Comparison of ENCODE assay signal across 16 cellular contexts in the genomic region with DNA sequence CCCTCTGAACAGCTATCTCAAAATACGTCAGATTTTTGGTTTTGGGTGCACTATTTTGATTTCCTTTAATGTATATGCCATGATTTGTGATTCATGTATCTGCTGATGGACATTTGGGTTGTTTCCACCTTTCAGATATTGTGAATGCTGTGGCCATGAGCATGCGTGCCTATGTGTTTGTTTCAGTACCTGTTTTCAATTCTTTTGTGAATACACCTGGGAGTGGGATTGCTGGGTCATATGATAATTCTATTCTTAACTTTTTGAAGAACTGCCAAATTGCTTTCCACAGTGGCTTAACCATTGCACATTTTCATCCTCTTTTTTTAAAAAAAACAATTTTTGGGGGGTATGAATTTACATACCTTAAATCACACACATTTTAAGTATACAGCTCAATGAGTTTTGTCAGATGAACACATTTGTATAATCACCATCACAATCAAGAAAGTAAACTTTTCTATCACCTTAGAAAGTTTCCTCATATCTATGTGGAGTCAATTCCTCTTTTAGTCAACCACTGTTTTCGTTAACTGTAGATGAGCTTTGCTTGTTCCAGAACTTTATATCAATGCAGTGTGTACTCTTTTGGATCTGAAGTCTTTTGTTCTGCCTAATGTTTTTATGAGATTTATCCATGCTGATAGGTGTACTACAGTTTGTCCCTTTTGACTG. TPM values are rescaled to one million over a fixed set of nuclear protein-coding genes. Genes with fewer than 3 reads are reported as not detected.
DNase-seq lines count a peak whose midpoint lies in the region; ATAC-seq, FAIRE-seq and TF ChIP-seq lines count a peak whose summit lies in the region.
"Had no signal": no experiment of that assay in that cellular context is flagged by ENCODE, and none has a peak within 500 bp of the region (broad histone marks: within the 10 kb centered on the region; RNA-seq: fewer than 3 reads in every experiment).

No MANE protein-coding gene starts in this region.

- TF ChIP-seq RAD21 in GM12878 (IDR thresholded peaks at IDR 0.05; ENCODE audit: insufficient read depth, low read depth, low read length) = no peak

- intact Hi-C loops in GM12878 (cut with micrococcal nuclease; ENCODE audit: unreplicated experiment) = no loop called here

- peak; percentile 57 for FAIRE-seq in GM12878 (lab: Jason Lieb, UNC)
- FAIRE-seq in H54 (lab: Jason Lieb, UNC) = no peak

- H3K9me3 ChIP-seq in GM12878 (replicated peaks; ENCODE audit: control insufficient read depth, insufficient read depth, low read length) = no peaks in the 10 kb centered on the region
- H3K9me3 ChIP-seq: BLaER1 treated with 17β-estradiol and CSF1 and Interleukin-3, amounts not matched to agents 10 nM and 100 nM; MG63 had no signal

- 21% methylated on average over 3 of the region's 3 CpGs for WGBS in GM12878 (ENCODE audit: insufficient coverage, insufficient replicate concordance, low lambda C conversion rate, missing lambda C conversion rate)

- peak overlapping the region; percentile 69 for H3K27ac ChIP-seq in GM12878 (ENCODE audit: control insufficient read depth, insufficient read depth)
- H3K27ac ChIP-seq: BLaER1 treated with 17β-estradiol and CSF1 and Interleukin-3, amounts not matched to agents 10 nM and 100 nM; WERI-Rb-1 had no signal

- no peak for TF ChIP-seq POLR2A in GM12878 (IDR thresholded peaks at IDR 0.05; ENCODE audit: low read depth, low read length)
- TF ChIP-seq POLR2A in H54 (IDR thresholded peaks at IDR 0.05; ENCODE audit: low read depth, low read length) = no peak

- ATAC-seq in GM18907 (IDR thresholded peaks at IDR 0.05; ENCODE audit: unreplicated experiment) (peak; percentile 55), GM21529 (IDR thresholded peaks at IDR 0.05; ENCODE audit: unreplicated experiment) (peak; percentile 84), HG03039 (IDR thresholded peaks at IDR 0.05; ENCODE audit: unreplicated experiment) (peak; percentile 67), GM12878 (peak; percentile 81)

- RAD21 ChIA-PET in GM12878 (lab: Charles Lee; ENCODE audit: unreplicated experiment) = interaction anchor here (0.6 to 1.5 kb wide), 3 partner anchors 158 to 560 kb away, joined by 3 to 4 read pairs (median 4); no protein-coding TSS in a partner anchor

- no peak overlapping the region for H2AFZ ChIP-seq in GM12878 (ENCODE audit: control insufficient read depth, low read depth, low read length)

- peak; percentile 55 for DNase-seq in GM12878 (ENCODE audit: low read depth, low spot score)
- DNase-seq in activated T-cell treated with anti-CD3 and anti-CD28 coated beads, Interleukin-2, amount 50 U/mL, for 1 hour = no peak
- no peak for DNase-seq in H54 (ENCODE audit: insufficient read length, low spot score)
- DNase-seq in GM13976 (ENCODE audit: low spot score) = no peak
- DNase-seq in T1000 (lab: John Stamatoyannopoulos, UW) = no peak
- DNase-seq: activated naive CD4-positive, alpha-beta T cell treated with anti-CD3 and anti-CD28 coated beads for 36 hours; EL; mesenchymal stem cell; MG63 had no signal

- no peaks in the 10 kb centered on the region for H3K36me3 ChIP-seq in GM12878 (ENCODE audit: control insufficient read depth in 2 of 2, insufficient read depth in 2 of 2, low read length in 1 of 2)
- H3K36me3 ChIP-seq: BLaER1 treated with 17β-estradiol and CSF1 and Interleukin-3, amounts not matched to agents 10 nM and 100 nM; MG63; WERI-Rb-1 had no signal

- peaks cover 22% of the 10 kb centered on the region for H3K4me1 ChIP-seq in GM12878 (ENCODE audit: control insufficient read depth, insufficient read depth, low read length)

- no peaks in the 10 kb centered on the region for H4K20me1 ChIP-seq in GM12878 (ENCODE audit: control insufficient read depth, insufficient read depth)
- H4K20me1 ChIP-seq: BLaER1 treated with 17β-estradiol and CSF1 and Interleukin-3, amounts not matched to agents 10 nM and 100 nM had no signal

- in situ Hi-C loops in GM12878 (cut with MboI) (no loop called here), GM13976 (cut with MboI; ENCODE audit: low sequenced_read_pairs, unreplicated experiment) (no loop called here)

- no TSS peak for BruUV-seq in GM12878 (replicated peaks; lab: Mats Ljungman, UMichigan)

- no peaks in the 10 kb centered on the region for H3K79me2 ChIP-seq in GM12878 (ENCODE audit: control insufficient read depth, insufficient read depth, low read length)

- H3K4me2 ChIP-seq in GM12878 (ENCODE audit: control insufficient read depth, insufficient read depth) = peak overlapping the region; percentile 56
- H3K4me2 ChIP-seq: BLaER1 treated with 17β-estradiol and CSF1 and Interleukin-3, amounts not matched to agents 10 nM and 100 nM had no signal

- H3K9ac ChIP-seq in GM12878 (ENCODE audit: control insufficient read depth, insufficient read depth, low read length) = no peak overlapping the region
- H3K9ac ChIP-seq: BLaER1 treated with 17β-estradiol and CSF1 and Interleukin-3, amounts not matched to agents 10 nM and 100 nM had no signal

- H3K4me3 ChIP-seq in GM12878 = peak overlapping the region; percentile 16; the same call in 1 of the 2 replicates
- H3K4me3 ChIP-seq: BLaER1 treated with 17β-estradiol and CSF1 and Interleukin-3, amounts not matched to agents 10 nM and 100 nM; MG63 had no signal

- SMC1A ChIA-PET in GM12878 (lab: Charles Lee; ENCODE audit: uncharacterized antibody, unreplicated experiment) = interaction anchor here (0.6 to 1.8 kb wide), 5 partner anchors 16 to 1147 kb away, joined by 3 to 4 read pairs (median 3); no protein-coding TSS in a partner anchor

- H3K27me3 ChIP-seq in GM12878 (replicated peaks in 1 of 2; ENCODE audit: control insufficient read depth in 2 of 2, insufficient read depth in 2 of 2, low read length in 1 of 2) = no peaks in the 10 kb centered on the region
- H3K27me3 ChIP-seq: BLaER1 treated with 17β-estradiol and CSF1 and Interleukin-3, amounts not matched to agents 10 nM and 100 nM; MG63 had no signal

- CTCF ChIA-PET in GM12878 (lab: Yijun Ruan, JAX) = interaction anchor here (1.0 to 1.5 kb wide), 2 partner anchors 224 to 242 kb away, joined by 3 to 4 read pairs; no protein-coding TSS in a partner anchor

- POLR2A ChIA-PET in GM12878 (lab: Charles Lee) = no interaction called here

- TF ChIP-seq EP300 in GM12878 (IDR thresholded peaks at IDR 0.05; ENCODE audit: borderline replicate concordance in 1 of 2, control insufficient read depth in 1 of 2, low read depth in 2 of 2, low read length in 2 of 2) = peak; percentile 90 to 94

- TF ChIP-seq CTCF in GM12878 (IDR thresholded peaks at IDR 0.05 in 2 of 3, conservative IDR thresholded peaks at IDR 0.05 in 1 of 3; ENCODE audit: control insufficient read depth in 2 of 3, extremely low read depth in 1 of 3, insufficient read depth in 1 of 3, low read depth in 3 of 3, low read length in 3 of 3) (no peak), GM13976 (IDR thresholded peaks at IDR 0.05; ENCODE audit: borderline replicate concordance, control extremely low read depth, extremely low read depth, insufficient read depth, missing control alignments) (no peak)

TF ChIP-seq in GM12878, 131 proteins besides CTCF, POLR2A, EP300 and RAD21 (continues in another document):
- TF ChIP-seq, protein P1, sequence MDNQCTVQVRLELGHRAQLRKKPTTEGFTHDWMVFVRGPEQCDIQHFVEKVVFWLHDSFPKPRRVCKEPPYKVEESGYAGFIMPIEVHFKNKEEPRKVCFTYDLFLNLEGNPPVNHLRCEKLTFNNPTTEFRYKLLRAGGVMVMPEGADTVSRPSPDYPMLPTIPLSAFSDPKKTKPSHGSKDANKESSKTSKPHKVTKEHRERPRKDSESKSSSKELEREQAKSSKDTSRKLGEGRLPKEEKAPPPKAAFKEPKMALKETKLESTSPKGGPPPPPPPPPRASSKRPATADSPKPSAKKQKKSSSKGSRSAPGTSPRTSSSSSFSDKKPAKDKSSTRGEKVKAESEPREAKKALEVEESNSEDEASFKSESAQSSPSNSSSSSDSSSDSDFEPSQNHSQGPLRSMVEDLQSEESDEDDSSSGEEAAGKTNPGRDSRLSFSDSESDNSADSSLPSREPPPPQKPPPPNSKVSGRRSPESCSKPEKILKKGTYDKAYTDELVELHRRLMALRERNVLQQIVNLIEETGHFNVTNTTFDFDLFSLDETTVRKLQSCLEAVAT (IDR thresholded peaks at IDR 0.05) = peak; percentile 19; the same call in 1 of the 2 replicates
- TF ChIP-seq SREBF1 (IDR thresholded peaks at IDR 0.05; ENCODE audit: low read length) = no peak

RNA-seq across cellular contexts. Expression of a gene that starts 36.9 kb away (rescaled TPM):
- not detected in 2 replicates for total RNA-seq in GM12878 (2013; cell fraction: nucleolus; rRNA removed)
- total RNA-seq in GM12878 (2014; rRNA removed) (not detected in 2 replicates), GM12878 (2014; rRNA removed; fragmentation: Illumina TruSeq; extraction: Trizol) (not detected in 2 replicates), GM12878 (2021) (not detected in 2 replicates)
- polyA plus RNA-seq in GM12878 (2011; ENCODE audit: low read depth) = not detected
- polyA plus RNA-seq in GM12878 (2011; rRNA removed) (not detected in 2 replicates), GM12878 (2014; fragmentation: Illumina TruSeq; extraction: Trizol) (not detected in 2 replicates), GM12878 (2014; fragmentation: Nextera tagmentation; extraction: Ambion mirVana) (not detected), GM12878 (2014; rRNA removed) (not detected in 2 replicates), GM12878 (2016; fragmentation: Nextera tagmentation; extraction: Ambion mirVana) (not detected)
- 0.01 TPM in 1 of 2 replicates, not detected in the other for polyA plus RNA-seq in GM12878 (2011; cell fraction: cytosol; rRNA removed)
- polyA plus RNA-seq in GM12878 (2011; cell fraction: nucleus; rRNA removed) = not detected in 2 replicates
- polyA plus RNA-seq in GM12878 (2012) = 0.10 TPM in 1 of 2 replicates, not detected in the other
- polyA minus RNA-seq in GM12878 (2011; rRNA and poly(A)+ RNA removed) = not detected in 2 replicates
- not detected in 2 replicates for polyA minus RNA-seq in GM12878 (2011; cell fraction: cytosol; rRNA and poly(A)+ RNA removed)
- not detected in 2 replicates for polyA minus RNA-seq in GM12878 (2011; cell fraction: nucleus; rRNA and poly(A)+ RNA removed)
- total RNA-seq: activated naive CD4-positive, alpha-beta T cell treated with anti-CD3 and anti-CD28 coated beads for 36 hours; fibroblast of villous mesenchyme; HT1080 had no signal

RNA-seq across cellular contexts. Expression of a gene that starts 50.0 kb away (rescaled TPM):
- total RNA-seq in GM12878 (2013; cell fraction: nucleolus; rRNA removed) = 0.24 TPM in 1 of 2 replicates, not detected in the other
- total RNA-seq in GM12878 (2014; rRNA removed) (under 0.01 and 0.05 TPM in 2 replicates), GM12878 (2014; rRNA removed; fragmentation: Illumina TruSeq; extraction: Trizol) (not detected in 2 replicates), GM12878 (2021) (0.08 TPM in 1 of 2 replicates, not detected in the other)
- not detected for polyA plus RNA-seq in GM12878 (2011; ENCODE audit: low read depth)
- polyA plus RNA-seq in GM12878 (2011; rRNA removed) (not detected in 2 replicates), GM12878 (2014; fragmentation: Illumina TruSeq; extraction: Trizol) (not detected in 2 replicates), GM12878 (2014; fragmentation: Nextera tagmentation; extraction: Ambion mirVana) (not detected), GM12878 (2014; rRNA removed) (not detected in 2 replicates), GM12878 (2016; fragmentation: Nextera tagmentation; extraction: Ambion mirVana) (not detected)
- not detected in 2 replicates for polyA plus RNA-seq in GM12878 (2011; cell fraction: cytosol; rRNA removed)
- polyA plus RNA-seq in GM12878 (2011; cell fraction: nucleus; rRNA removed) = 0.07 TPM in 1 of 2 replicates, not detected in the other
- not detected in 2 replicates for polyA plus RNA-seq in GM12878 (2012)
- 0.05 TPM in 1 of 2 replicates, not detected in the other for polyA minus RNA-seq in GM12878 (2011; rRNA and poly(A)+ RNA removed)
- not detected in 2 replicates for polyA minus RNA-seq in GM12878 (2011; cell fraction: cytosol; rRNA and poly(A)+ RNA removed)
- polyA minus RNA-seq in GM12878 (2011; cell fraction: nucleus; rRNA and poly(A)+ RNA removed) = 0.24 and 0.48 TPM in 2 replicates
- total RNA-seq: activated naive CD4-positive, alpha-beta T cell treated with anti-CD3 and anti-CD28 coated beads for 36 hours; fibroblast of villous mesenchyme; HT1080 had no signal
